In the genomic region with DNA sequence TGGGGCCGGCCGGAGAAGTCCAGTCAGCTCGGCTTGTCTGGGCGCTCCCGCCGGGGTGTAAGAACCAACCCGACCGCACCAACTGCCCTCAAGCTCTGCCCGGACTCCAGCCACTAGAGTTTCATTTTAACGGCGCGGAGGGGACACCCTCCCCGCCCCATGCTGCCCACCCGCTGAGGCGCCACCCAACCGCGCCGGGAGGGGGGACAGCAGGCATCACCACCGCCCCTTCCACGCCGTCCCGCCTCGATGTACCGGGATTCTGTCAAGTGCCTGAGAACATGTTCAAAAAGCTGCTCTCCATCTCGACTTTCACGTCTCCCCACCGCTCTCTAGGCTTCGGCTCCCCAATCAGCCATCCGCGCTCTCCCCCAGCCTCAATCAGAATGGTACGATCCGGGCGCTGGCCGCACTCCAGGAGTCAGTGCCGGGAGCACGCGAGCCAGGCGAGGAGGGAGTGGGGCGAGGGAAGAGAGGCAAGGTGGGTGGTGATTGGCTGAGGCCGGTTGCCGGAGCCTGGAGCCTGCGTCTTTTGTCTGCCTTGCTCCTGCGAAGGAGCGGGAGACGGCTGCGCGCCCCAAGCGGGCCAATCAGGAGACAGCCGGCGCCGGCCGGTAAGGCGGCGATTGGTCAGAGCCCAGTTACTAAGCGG, we compare ENCODE assay signal across 1 cellular context.
TF ChIP-seq lines count a peak whose summit lies in the region.

A gene (minus strand): TSS at position 101 of the 652 bp plus-strand sequence. CDS start 677 bp downstream, outside the sequence.

TF ChIP-seq in K562, 482 proteins besides CTCF, POLR2A, EP300 and RAD21 (continued from another document and continues in another):
- TF ChIP-seq, protein P1, sequence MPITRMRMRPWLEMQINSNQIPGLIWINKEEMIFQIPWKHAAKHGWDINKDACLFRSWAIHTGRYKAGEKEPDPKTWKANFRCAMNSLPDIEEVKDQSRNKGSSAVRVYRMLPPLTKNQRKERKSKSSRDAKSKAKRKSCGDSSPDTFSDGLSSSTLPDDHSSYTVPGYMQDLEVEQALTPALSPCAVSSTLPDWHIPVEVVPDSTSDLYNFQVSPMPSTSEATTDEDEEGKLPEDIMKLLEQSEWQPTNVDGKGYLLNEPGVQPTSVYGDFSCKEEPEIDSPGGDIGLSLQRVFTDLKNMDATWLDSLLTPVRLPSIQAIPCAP (CRISPR knock-in tag; IDR thresholded peaks at IDR 0.05; ENCODE audit: borderline replicate concordance): no peak; the same call in 1 of the 2 replicates
- TF ChIP-seq TGIF2 (CRISPR knock-in tag; IDR thresholded peaks at IDR 0.05) (0 out of 2 replicates have a peak, but pooled peaks have one; percentile 18), SRSF9 (IDR thresholded peaks at IDR 0.05; ENCODE audit: borderline replicate concordance, low read depth, low read length) (no peak), PML (IDR thresholded peaks at IDR 0.05; ENCODE audit: low read length) (no peak; the same call in 1 of the 2 replicates), SUPT5H (IDR thresholded peaks at IDR 0.05) (peak; percentile 85), HNRNPK (IDR thresholded peaks at IDR 0.05; ENCODE audit: low read depth, low read length, poor library complexity, severe bottlenecking) (no peak), MBD2 (IDR thresholded peaks at IDR 0.05; ENCODE audit: borderline replicate concordance, low read depth) (peak; percentile 99), KLF13 (tag; IDR thresholded peaks at IDR 0.05; ENCODE audit: borderline replicate concordance, low read depth) (peak; percentile 71; the same call in 1 of the 2 replicates), CCAR2 (IDR thresholded peaks at IDR 0.05; ENCODE audit: low read depth, low read length) (no peak), NRF1 (conservative IDR thresholded peaks at IDR 0.05 in 1 of 2, IDR thresholded peaks at IDR 0.05 in 1 of 2) (peak; percentile 93 to 94), ZNF24 (IDR thresholded peaks at IDR 0.05) (no peak), PHB (CRISPR knock-in tag; IDR thresholded peaks at IDR 0.05) (no peak), SMAD4 (CRISPR knock-in tag; conservative IDR thresholded peaks at IDR 0.05) (peak; percentile 83), ZNF239 (CRISPR knock-in tag; IDR thresholded peaks at IDR 0.05) (no peak), ZSCAN29 (IDR thresholded peaks at IDR 0.05) (no peak), CEBPG (CRISPR knock-in tag; IDR thresholded peaks at IDR 0.05) (0 out of 2 replicates have a peak, but pooled peaks have one; percentile 6), CEBPG (tag; conservative IDR thresholded peaks at IDR 0.05 in 1 of 2, IDR thresholded peaks at IDR 0.05 in 1 of 2) (no peak), RBBP5 (IDR thresholded peaks at IDR 0.05; ENCODE audit: borderline replicate concordance, insufficient read depth, low read length, poor library complexity, severe bottlenecking) (peak; percentile 9), CCNT2 (IDR thresholded peaks at IDR 0.05; ENCODE audit: borderline replicate concordance, extremely low read depth, insufficient read length, low read depth, low read length) (peak; percentile 54), YY1 (IDR thresholded peaks at IDR 0.05; ENCODE audit: borderline replicate concordance in 1 of 3, control insufficient read depth in 1 of 3, extremely low read depth in 1 of 3, insufficient read depth in 3 of 3, insufficient read length in 1 of 3, insufficient replicate concordance in 2 of 3, low read depth in 1 of 3, low read length in 2 of 3) (peak; percentile 29 to 85 (median 78)), ZNF717 (CRISPR knock-in tag; IDR thresholded peaks at IDR 0.05) (no peak), ZNF778 (CRISPR knock-in tag; IDR thresholded peaks at IDR 0.05) (no peak), TAF7 (tag; IDR thresholded peaks at IDR 0.05) (peak; percentile 96), HNRNPH1 (optimal IDR thresholded peaks at IDR 0.05; ENCODE audit: low read depth, low read length) (no peak)
- TF ChIP-seq, protein P2, sequence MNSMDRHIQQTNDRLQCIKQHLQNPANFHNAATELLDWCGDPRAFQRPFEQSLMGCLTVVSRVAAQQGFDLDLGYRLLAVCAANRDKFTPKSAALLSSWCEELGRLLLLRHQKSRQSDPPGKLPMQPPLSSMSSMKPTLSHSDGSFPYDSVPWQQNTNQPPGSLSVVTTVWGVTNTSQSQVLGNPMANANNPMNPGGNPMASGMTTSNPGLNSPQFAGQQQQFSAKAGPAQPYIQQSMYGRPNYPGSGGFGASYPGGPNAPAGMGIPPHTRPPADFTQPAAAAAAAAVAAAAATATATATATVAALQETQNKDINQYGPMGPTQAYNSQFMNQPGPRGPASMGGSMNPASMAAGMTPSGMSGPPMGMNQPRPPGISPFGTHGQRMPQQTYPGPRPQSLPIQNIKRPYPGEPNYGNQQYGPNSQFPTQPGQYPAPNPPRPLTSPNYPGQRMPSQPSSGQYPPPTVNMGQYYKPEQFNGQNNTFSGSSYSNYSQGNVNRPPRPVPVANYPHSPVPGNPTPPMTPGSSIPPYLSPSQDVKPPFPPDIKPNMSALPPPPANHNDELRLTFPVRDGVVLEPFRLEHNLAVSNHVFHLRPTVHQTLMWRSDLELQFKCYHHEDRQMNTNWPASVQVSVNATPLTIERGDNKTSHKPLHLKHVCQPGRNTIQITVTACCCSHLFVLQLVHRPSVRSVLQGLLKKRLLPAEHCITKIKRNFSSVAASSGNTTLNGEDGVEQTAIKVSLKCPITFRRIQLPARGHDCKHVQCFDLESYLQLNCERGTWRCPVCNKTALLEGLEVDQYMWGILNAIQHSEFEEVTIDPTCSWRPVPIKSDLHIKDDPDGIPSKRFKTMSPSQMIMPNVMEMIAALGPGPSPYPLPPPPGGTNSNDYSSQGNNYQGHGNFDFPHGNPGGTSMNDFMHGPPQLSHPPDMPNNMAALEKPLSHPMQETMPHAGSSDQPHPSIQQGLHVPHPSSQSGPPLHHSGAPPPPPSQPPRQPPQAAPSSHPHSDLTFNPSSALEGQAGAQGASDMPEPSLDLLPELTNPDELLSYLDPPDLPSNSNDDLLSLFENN (IDR thresholded peaks at IDR 0.05; ENCODE audit: low read depth in 2 of 2, low read length in 2 of 2): peak in 1 of 2 experiments; percentile 26; a peak in 1 of 4 replicates
- TF ChIP-seq, protein P3, sequence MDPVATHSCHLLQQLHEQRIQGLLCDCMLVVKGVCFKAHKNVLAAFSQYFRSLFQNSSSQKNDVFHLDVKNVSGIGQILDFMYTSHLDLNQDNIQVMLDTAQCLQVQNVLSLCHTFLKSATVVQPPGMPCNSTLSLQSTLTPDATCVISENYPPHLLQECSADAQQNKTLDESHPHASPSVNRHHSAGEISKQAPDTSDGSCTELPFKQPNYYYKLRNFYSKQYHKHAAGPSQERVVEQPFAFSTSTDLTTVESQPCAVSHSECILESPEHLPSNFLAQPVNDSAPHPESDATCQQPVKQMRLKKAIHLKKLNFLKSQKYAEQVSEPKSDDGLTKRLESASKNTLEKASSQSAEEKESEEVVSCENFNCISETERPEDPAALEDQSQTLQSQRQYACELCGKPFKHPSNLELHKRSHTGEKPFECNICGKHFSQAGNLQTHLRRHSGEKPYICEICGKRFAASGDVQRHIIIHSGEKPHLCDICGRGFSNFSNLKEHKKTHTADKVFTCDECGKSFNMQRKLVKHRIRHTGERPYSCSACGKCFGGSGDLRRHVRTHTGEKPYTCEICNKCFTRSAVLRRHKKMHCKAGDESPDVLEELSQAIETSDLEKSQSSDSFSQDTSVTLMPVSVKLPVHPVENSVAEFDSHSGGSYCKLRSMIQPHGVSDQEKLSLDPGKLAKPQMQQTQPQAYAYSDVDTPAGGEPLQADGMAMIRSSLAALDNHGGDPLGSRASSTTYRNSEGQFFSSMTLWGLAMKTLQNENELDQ (CRISPR knock-in tag; IDR thresholded peaks at IDR 0.05; ENCODE audit: borderline replicate concordance): peak; percentile 77; the same call in 1 of the 2 replicates
- TF ChIP-seq, protein P4, sequence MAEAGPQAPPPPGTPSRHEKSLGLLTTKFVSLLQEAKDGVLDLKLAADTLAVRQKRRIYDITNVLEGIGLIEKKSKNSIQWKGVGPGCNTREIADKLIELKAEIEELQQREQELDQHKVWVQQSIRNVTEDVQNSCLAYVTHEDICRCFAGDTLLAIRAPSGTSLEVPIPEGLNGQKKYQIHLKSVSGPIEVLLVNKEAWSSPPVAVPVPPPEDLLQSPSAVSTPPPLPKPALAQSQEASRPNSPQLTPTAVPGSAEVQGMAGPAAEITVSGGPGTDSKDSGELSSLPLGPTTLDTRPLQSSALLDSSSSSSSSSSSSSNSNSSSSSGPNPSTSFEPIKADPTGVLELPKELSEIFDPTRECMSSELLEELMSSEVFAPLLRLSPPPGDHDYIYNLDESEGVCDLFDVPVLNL (CRISPR knock-in tag; IDR thresholded peaks at IDR 0.05; ENCODE audit: low read depth): no peak
- TF ChIP-seq, protein P5, sequence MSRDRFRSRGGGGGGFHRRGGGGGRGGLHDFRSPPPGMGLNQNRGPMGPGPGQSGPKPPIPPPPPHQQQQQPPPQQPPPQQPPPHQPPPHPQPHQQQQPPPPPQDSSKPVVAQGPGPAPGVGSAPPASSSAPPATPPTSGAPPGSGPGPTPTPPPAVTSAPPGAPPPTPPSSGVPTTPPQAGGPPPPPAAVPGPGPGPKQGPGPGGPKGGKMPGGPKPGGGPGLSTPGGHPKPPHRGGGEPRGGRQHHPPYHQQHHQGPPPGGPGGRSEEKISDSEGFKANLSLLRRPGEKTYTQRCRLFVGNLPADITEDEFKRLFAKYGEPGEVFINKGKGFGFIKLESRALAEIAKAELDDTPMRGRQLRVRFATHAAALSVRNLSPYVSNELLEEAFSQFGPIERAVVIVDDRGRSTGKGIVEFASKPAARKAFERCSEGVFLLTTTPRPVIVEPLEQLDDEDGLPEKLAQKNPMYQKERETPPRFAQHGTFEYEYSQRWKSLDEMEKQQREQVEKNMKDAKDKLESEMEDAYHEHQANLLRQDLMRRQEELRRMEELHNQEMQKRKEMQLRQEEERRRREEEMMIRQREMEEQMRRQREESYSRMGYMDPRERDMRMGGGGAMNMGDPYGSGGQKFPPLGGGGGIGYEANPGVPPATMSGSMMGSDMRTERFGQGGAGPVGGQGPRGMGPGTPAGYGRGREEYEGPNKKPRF (IDR thresholded peaks at IDR 0.05; ENCODE audit: low read depth, low read length): no peak
- TF ChIP-seq, protein P6, sequence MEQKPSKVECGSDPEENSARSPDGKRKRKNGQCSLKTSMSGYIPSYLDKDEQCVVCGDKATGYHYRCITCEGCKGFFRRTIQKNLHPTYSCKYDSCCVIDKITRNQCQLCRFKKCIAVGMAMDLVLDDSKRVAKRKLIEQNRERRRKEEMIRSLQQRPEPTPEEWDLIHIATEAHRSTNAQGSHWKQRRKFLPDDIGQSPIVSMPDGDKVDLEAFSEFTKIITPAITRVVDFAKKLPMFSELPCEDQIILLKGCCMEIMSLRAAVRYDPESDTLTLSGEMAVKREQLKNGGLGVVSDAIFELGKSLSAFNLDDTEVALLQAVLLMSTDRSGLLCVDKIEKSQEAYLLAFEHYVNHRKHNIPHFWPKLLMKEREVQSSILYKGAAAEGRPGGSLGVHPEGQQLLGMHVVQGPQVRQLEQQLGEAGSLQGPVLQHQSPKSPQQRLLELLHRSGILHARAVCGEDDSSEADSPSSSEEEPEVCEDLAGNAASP (IDR thresholded peaks at IDR 0.05): no peak
- TF ChIP-seq, protein P7, sequence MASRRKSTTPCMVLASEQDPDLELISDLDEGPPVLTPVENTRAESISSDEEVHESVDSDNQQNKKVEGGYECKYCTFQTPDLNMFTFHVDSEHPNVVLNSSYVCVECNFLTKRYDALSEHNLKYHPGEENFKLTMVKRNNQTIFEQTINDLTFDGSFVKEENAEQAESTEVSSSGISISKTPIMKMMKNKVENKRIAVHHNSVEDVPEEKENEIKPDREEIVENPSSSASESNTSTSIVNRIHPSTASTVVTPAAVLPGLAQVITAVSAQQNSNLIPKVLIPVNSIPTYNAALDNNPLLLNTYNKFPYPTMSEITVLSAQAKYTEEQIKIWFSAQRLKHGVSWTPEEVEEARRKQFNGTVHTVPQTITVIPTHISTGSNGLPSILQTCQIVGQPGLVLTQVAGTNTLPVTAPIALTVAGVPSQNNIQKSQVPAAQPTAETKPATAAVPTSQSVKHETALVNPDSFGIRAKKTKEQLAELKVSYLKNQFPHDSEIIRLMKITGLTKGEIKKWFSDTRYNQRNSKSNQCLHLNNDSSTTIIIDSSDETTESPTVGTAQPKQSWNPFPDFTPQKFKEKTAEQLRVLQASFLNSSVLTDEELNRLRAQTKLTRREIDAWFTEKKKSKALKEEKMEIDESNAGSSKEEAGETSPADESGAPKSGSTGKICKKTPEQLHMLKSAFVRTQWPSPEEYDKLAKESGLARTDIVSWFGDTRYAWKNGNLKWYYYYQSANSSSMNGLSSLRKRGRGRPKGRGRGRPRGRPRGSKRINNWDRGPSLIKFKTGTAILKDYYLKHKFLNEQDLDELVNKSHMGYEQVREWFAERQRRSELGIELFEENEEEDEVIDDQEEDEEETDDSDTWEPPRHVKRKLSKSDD (conservative IDR thresholded peaks at IDR 0.05; ENCODE audit: low read length): no peak
- TF ChIP-seq, protein P8, sequence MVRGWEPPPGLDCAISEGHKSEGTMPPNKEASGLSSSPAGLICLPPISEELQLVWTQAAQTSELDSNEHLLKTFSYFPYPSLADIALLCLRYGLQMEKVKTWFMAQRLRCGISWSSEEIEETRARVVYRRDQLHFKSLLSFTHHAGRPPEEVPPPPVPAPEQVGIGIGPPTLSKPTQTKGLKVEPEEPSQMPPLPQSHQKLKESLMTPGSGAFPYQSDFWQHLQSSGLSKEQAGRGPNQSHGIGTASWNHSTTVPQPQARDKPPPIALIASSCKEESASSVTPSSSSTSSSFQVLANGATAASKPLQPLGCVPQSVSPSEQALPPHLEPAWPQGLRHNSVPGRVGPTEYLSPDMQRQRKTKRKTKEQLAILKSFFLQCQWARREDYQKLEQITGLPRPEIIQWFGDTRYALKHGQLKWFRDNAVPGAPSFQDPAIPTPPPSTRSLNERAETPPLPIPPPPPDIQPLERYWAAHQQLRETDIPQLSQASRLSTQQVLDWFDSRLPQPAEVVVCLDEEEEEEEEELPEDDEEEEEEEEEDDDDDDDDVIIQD (CRISPR knock-in tag; IDR thresholded peaks at IDR 0.05): no peak
- TF ChIP-seq, protein P9, sequence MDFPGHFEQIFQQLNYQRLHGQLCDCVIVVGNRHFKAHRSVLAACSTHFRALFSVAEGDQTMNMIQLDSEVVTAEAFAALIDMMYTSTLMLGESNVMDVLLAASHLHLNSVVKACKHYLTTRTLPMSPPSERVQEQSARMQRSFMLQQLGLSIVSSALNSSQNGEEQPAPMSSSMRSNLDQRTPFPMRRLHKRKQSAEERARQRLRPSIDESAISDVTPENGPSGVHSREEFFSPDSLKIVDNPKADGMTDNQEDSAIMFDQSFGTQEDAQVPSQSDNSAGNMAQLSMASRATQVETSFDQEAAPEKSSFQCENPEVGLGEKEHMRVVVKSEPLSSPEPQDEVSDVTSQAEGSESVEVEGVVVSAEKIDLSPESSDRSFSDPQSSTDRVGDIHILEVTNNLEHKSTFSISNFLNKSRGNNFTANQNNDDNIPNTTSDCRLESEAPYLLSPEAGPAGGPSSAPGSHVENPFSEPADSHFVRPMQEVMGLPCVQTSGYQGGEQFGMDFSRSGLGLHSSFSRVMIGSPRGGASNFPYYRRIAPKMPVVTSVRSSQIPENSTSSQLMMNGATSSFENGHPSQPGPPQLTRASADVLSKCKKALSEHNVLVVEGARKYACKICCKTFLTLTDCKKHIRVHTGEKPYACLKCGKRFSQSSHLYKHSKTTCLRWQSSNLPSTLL (IDR thresholded peaks at IDR 0.05): peak; percentile 76; the same call in 1 of the 2 replicates
- TF ChIP-seq, protein P10, sequence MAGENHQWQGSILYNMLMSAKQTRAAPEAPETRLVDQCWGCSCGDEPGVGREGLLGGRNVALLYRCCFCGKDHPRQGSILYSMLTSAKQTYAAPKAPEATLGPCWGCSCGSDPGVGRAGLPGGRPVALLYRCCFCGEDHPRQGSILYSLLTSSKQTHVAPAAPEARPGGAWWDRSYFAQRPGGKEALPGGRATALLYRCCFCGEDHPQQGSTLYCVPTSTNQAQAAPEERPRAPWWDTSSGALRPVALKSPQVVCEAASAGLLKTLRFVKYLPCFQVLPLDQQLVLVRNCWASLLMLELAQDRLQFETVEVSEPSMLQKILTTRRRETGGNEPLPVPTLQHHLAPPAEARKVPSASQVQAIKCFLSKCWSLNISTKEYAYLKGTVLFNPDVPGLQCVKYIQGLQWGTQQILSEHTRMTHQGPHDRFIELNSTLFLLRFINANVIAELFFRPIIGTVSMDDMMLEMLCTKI (IDR thresholded peaks at IDR 0.05; ENCODE audit: partially characterized antibody): no peak
